ENCODE assay signal across 24 cellular contexts in the genomic region with DNA sequence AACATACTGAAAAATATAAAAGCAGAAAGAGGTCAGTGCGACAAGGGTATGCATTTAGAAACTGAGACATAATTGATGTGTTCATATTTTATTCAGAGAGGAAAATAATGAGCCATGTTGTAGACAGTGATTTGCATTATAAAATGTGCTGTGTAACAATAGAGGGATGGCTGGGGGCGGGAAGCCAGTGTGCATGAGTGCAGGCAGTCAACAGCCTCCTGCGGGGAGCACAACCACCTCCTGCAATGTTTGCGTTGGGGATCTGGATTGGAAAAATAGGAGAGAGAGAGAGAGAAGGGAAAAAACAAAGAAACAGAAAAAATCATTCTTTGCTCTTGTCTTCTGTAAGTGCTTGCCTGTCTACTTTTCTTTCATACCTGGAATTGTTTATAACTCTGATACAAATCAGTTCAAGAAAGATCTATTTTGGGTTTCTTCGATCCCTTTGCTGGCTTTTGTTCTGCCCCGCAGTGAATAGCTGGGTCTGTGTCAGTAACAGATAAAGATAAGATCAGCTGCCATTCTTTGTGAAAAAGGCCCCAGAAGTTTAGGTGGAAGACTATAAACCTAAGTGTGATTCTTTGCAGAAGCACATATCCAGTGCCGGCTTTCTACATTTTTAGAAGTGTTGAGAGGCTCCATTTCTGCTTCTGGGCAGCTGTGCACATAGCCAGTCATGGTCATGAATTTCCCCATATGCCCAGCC.
A peak's percentile ranks its signal among the peaks of the same experiment; 100 is the strongest.
DNase-seq lines count a peak whose midpoint lies in the region; ATAC-seq, FAIRE-seq and TF ChIP-seq lines count a peak whose summit lies in the region.
"Had no signal": no experiment of that assay in that cellular context is flagged by ENCODE, and none has a peak within 500 bp of the region (broad histone marks: within the 10 kb centered on the region; RNA-seq: fewer than 3 reads in every experiment).

No MANE protein-coding gene starts in this region.

- ATAC-seq in HG03159 (IDR thresholded peaks at IDR 0.05; ENCODE audit: unreplicated experiment) (no peak), GM18498 (IDR thresholded peaks at IDR 0.05; ENCODE audit: unreplicated experiment) (no peak), omental fat pad (ENCODE audit: low FRiP score) (no peak)

- no peak overlapping the region for H3K9ac ChIP-seq in H9 (ENCODE audit: extremely low read depth, insufficient read length, low read length)
- no peak overlapping the region for H3K9ac ChIP-seq in endodermal cell (ENCODE audit: extremely low read depth, low read length, poor library complexity, severe bottlenecking)
- H3K9ac ChIP-seq: BLaER1 had no signal

- no peak overlapping the region for H3K27ac ChIP-seq in H9 (ENCODE audit: insufficient read length, low read depth, low read length)
- H3K27ac ChIP-seq in endodermal cell (ENCODE audit: low read depth, low read length) = peak overlapping the region; percentile 90
- H3K27ac ChIP-seq: BLaER1 had no signal

- H3K27ac Mint-ChIP-seq in H9 (peak overlapping the region in 2 of 3 experiments; percentile 59 to 80; a peak in 4 of 7 replicates), endodermal cell (peak overlapping the region; percentile 48), nephron progenitor cell (peak overlapping the region; percentile 24)
- H3K27ac Mint-ChIP-seq: CD4-positive, alpha-beta memory T cell; IgD-negative memory B cell had no signal

- H3K79me2 ChIP-seq in H9 (ENCODE audit: insufficient read depth, low read length) = no peaks in the 10 kb centered on the region

- DNase-seq in H9 = no peak
- peak; percentile 25 for DNase-seq in NCI-H2081 treated with DMSO at 0.1 percent for 48 hours (lab: John Stamatoyannopoulos, UW)
- DNase-seq in endodermal cell = no peak
- no peak for DNase-seq in nephron progenitor cell
- no peak for DNase-seq in D721Med (ENCODE audit: insufficient read length, low spot score)
- DNase-seq in omental fat pad (ENCODE audit: low spot score) = no peak
- DNase-seq: Calu3; CD4-positive, alpha-beta memory T cell; DMS53; EL; GOT3; Karpas-422; NCI-H1436 treated with DMSO at 0.1 percent for 48 hours; NCI-H2029 treated with DMSO at 0.1 percent for 48 hours; NCI-H446; NCI-H82; OCI-M1; Right ventricle myocardium superior; SW 1271 had no signal

- H2BK15ac ChIP-seq in H9 (ENCODE audit: low read depth, low read length) = no peak overlapping the region

- no peak overlapping the region for H2BK20ac ChIP-seq in H9 (ENCODE audit: low read depth, low read length, poor library complexity, severe bottlenecking)

- no peaks in the 10 kb centered on the region for H3K23me2 ChIP-seq in H9 (ENCODE audit: insufficient read length, low read depth, low read length, poor library complexity, severe bottlenecking)

- no peaks in the 10 kb centered on the region for H3K27me3 Mint-ChIP-seq in H9 (ENCODE audit: low read depth)
- no peaks in the 10 kb centered on the region for H3K27me3 Mint-ChIP-seq in endodermal cell (ENCODE audit: insufficient read depth)
- H3K27me3 Mint-ChIP-seq in nephron progenitor cell (ENCODE audit: low read depth, poor library complexity) = peaks cover 3% of the 10 kb centered on the region
- H3K27me3 Mint-ChIP-seq: CD4-positive, alpha-beta memory T cell; IgD-negative memory B cell had no signal

- H3K14ac ChIP-seq in H9 (ENCODE audit: insufficient read depth, low read length) = no peak overlapping the region

- no peaks in the 10 kb centered on the region for H3K79me1 ChIP-seq in H9 (ENCODE audit: insufficient read depth, low read depth, low read length, poor library complexity, severe bottlenecking)

- H2AFZ ChIP-seq in H9 (ENCODE audit: low read length) = no peak overlapping the region

- no peak overlapping the region for H4K5ac ChIP-seq in H9 (ENCODE audit: insufficient read length, low read depth, low read length)

- no peak overlapping the region for H3K56ac ChIP-seq in H9 (ENCODE audit: insufficient read length, low read depth, low read length)

- H2AK5ac ChIP-seq in H9 (ENCODE audit: insufficient read length, low read length) = no peak overlapping the region

- H3K27me3 ChIP-seq in H9 (ENCODE audit: insufficient read depth, low read length) (no peaks in the 10 kb centered on the region), endodermal cell (ENCODE audit: control insufficient read depth, insufficient read depth, low read length, poor library complexity, severe bottlenecking) (no peaks in the 10 kb centered on the region)
- H3K27me3 ChIP-seq: BLaER1 had no signal

- no peak overlapping the region for H3K4me3 Mint-ChIP-seq in H9
- peak overlapping the region; percentile 1 for H3K4me3 Mint-ChIP-seq in endodermal cell
- H3K4me3 Mint-ChIP-seq in nephron progenitor cell = no peak overlapping the region
- H3K4me3 Mint-ChIP-seq: CD4-positive, alpha-beta memory T cell; IgD-negative memory B cell had no signal

- no peaks in the 10 kb centered on the region for H3K36me3 ChIP-seq in endodermal cell (ENCODE audit: control insufficient read depth, insufficient read depth, low read length)
- H3K36me3 ChIP-seq: BLaER1 had no signal

- H2BK12ac ChIP-seq in H9 (ENCODE audit: insufficient read length, low read depth, low read length) = no peak overlapping the region

- no peak overlapping the region for H4K91ac ChIP-seq in H9 (ENCODE audit: insufficient read length, low read depth, low read length)

- no peak overlapping the region for H4K8ac ChIP-seq in H9 (replicated peaks; ENCODE audit: insufficient read length, low read depth, low read length)

- no peak for FAIRE-seq in D721Med (lab: Jason Lieb, UNC)
- FAIRE-seq: GM12892 had no signal

- no peaks in the 10 kb centered on the region for H4K20me1 ChIP-seq in H9 (ENCODE audit: control insufficient read depth, insufficient read depth, insufficient read length)
- H4K20me1 ChIP-seq: BLaER1 had no signal

- H3K18ac ChIP-seq in H9 (ENCODE audit: insufficient read length, low read depth, low read length) = no peak overlapping the region

- H3K23ac ChIP-seq in H9 (ENCODE audit: insufficient read length, low read depth, low read length) = no peak overlapping the region

- H3K9me3 ChIP-seq in H9 (ENCODE audit: control insufficient read depth, low read depth, low read length) (no peaks in the 10 kb centered on the region), endodermal cell (ENCODE audit: control insufficient read depth, low read length) (peaks cover 9% of the 10 kb centered on the region)
- H3K9me3 ChIP-seq: BLaER1 had no signal

- no CpG with 5 or more reads among the region's 7 CpGs for WGBS in H9 (ENCODE audit: extremely low coverage, insufficient read length, low lambda C conversion rate)
- WGBS in endodermal cell (ENCODE audit: insufficient coverage in 1 of 2, insufficient read length in 1 of 2), 2 experiments = 58 to 62% methylated on average over 6 to 7 of the region's 7 CpGs

- peak overlapping the region; percentile 35 for H3K4me3 ChIP-seq in endodermal cell (ENCODE audit: low read length)
- H3K4me3 ChIP-seq: BLaER1 had no signal

- peaks cover 14 to 23% of the 10 kb centered on the region in 2 experiments for H3K4me1 Mint-ChIP-seq in H9
- peaks cover 23% of the 10 kb centered on the region for H3K4me1 Mint-ChIP-seq in endodermal cell
- H3K4me1 Mint-ChIP-seq in nephron progenitor cell = peaks cover 6% of the 10 kb centered on the region
- H3K4me1 Mint-ChIP-seq: CD4-positive, alpha-beta memory T cell; IgD-negative memory B cell had no signal

- no peak overlapping the region for H3K4me2 ChIP-seq in H9 (ENCODE audit: insufficient read depth, insufficient read length, low read length)
- H3K4me2 ChIP-seq: BLaER1 had no signal

- H3K36me3 Mint-ChIP-seq in H9 (ENCODE audit: insufficient read depth in 1 of 3, low read depth in 3 of 3) (no peaks in the 10 kb centered on the region; a peak in 2 of 7 replicates), endodermal cell (ENCODE audit: low read depth) (peaks cover 5% of the 10 kb centered on the region), nephron progenitor cell (ENCODE audit: low read depth) (no peaks in the 10 kb centered on the region)
- H3K36me3 Mint-ChIP-seq: CD4-positive, alpha-beta memory T cell; IgD-negative memory B cell had no signal

- TF ChIP-seq CTCF in H9 (conservative IDR thresholded peaks at IDR 0.05) = no peak
- TF ChIP-seq CTCF in endodermal cell (conservative IDR thresholded peaks at IDR 0.05) = no peak
- no peak for TF ChIP-seq CTCF in nephron progenitor cell (IDR thresholded peaks at IDR 0.05)
- TF ChIP-seq CTCF in D721Med (IDR thresholded peaks at IDR 0.05; ENCODE audit: insufficient read depth, missing control alignments) = no peak
- no peak for TF ChIP-seq CTCF in omental fat pad (IDR thresholded peaks at IDR 0.05)

- H3K4me1 ChIP-seq in H9 (ENCODE audit: insufficient read depth, low read length) (no peaks in the 10 kb centered on the region), endodermal cell (ENCODE audit: control insufficient read depth, insufficient read depth, low read length) (peaks cover 11% of the 10 kb centered on the region)
- H3K4me1 ChIP-seq: BLaER1 had no signal

- H2BK5ac ChIP-seq in H9 (ENCODE audit: insufficient read length, low read length) = no peak overlapping the region

- no peak overlapping the region for H3K4ac ChIP-seq in H9 (ENCODE audit: low read depth, low read length)

- H3K9me3 Mint-ChIP-seq in H9 (peaks cover 0 to 3% of the 10 kb centered on the region in 2 experiments; a peak in 1 of 5 replicates), endodermal cell (peaks cover 11% of the 10 kb centered on the region), nephron progenitor cell (peaks cover 7% of the 10 kb centered on the region)

- H3T11ph ChIP-seq in H9 (ENCODE audit: low read length) = no peak overlapping the region

- H2BK120ac ChIP-seq in H9 (ENCODE audit: low read depth, low read length, poor library complexity, severe bottlenecking) = no peak overlapping the region
